ENCODE assay signal across 8 cellular contexts in the genomic region with DNA sequence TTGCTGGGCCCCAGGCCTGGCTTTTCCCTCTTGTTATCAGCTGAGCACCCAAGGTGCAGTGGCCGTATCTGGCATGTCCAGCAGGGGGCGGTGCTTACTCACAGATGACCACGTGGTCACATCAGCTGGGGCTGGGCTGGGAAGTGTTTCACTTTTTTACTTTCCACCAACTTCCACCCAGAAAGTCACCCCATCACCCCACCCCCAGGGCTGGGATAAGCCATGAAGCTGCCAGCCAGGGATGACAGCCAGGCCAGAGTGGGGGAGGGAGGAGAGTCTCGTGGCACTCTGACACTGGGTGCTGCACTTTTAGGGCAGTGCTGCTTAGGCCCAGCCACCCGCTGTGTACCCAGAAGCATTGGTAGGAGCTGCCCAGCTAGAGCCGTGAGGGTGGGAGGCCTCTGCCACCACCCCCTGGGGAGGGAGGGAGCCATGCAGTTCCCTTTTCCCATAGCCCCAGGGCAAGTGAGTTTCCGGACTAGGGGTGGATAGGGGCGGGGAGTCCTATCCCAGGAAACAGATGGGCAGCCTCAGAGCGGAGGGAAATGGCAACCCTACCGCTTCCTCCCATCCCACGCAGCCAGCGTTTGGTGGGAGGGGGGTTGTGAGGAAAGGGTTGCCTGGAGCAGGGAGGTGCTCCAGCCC. TPM values are rescaled to one million over a fixed set of nuclear protein-coding genes. Genes with fewer than 3 reads are reported as not detected.
DNase-seq lines count a peak whose midpoint lies in the region; ATAC-seq, FAIRE-seq and TF ChIP-seq lines count a peak whose summit lies in the region.

No MANE protein-coding gene starts in this region.

- H3K27ac ChIP-seq in keratinocyte (ENCODE audit: control insufficient read depth, insufficient read depth, low read length), result peak overlapping the region; percentile 32

- no peaks in the 10 kb centered on the region for H4K20me1 ChIP-seq in keratinocyte (ENCODE audit: control insufficient read depth, extremely low read depth, insufficient read depth, low read length)

- dilution Hi-C loops in keratinocyte (cut with MboI; ENCODE audit: extremely low pct_ligation_motif_present, low sequenced_read_pairs), result no loop called here

- H3K9ac ChIP-seq in keratinocyte (ENCODE audit: control insufficient read depth, extremely low read depth, insufficient read depth, low read length), result peak overlapping the region; percentile 53

- H3K4me3 ChIP-seq in cardiac fibroblast (replicated peaks in 1 of 2; ENCODE audit: low read depth in 2 of 2, low read length in 2 of 2) (peak overlapping the region in 1 of 2 donors; percentile 24), keratinocyte (ENCODE audit: control insufficient read depth in 2 of 3, extremely low read depth in 1 of 3, insufficient read depth in 2 of 3, low read depth in 1 of 3, low read length in 3 of 3) (peak overlapping the region in 2 of 3 experiments; percentile 19 to 54)

- peaks cover 6 to 18% of the 10 kb centered on the region in 2 experiments for H3K36me3 ChIP-seq in keratinocyte (ENCODE audit: control insufficient read depth in 2 of 2, extremely low read depth in 1 of 2, insufficient read depth in 2 of 2, low read length in 2 of 2)

- DNase-seq in DMS114 treated with DMSO at 0.1 percent for 48 hours (lab: John Stamatoyannopoulos, UW; ENCODE audit: unreplicated experiment), result peak; percentile 44
- peak; percentile 38 for DNase-seq in NCI-H345 (lab: John Stamatoyannopoulos, UW)
- DNase-seq in activated CD4-positive, CD25-positive, alpha-beta regulatory T cell treated with anti-CD3 and anti-CD28 coated beads, Interleukin-2, amount 50 U/mL, for 72 hours, result peak; percentile 90
- peak; percentile 91 to 94 for DNase-seq in cardiac fibroblast (ENCODE audit: low read depth in 2 of 2)
- DNase-seq in keratinocyte (ENCODE audit: low read depth, low spot score), result peak; percentile 57
- DNase-seq in stimulated activated CD4-positive, alpha-beta T cell treated with anti-CD3 and anti-CD28 coated beads, Interleukin-12 subunit alpha, Interleukin-12 subunit beta, amount 100 ng/mL, for 48 hours (ENCODE audit: low read depth in 2 of 3, low spot score in 1 of 3), result peak; percentile 75 to 90 (median 82)

- no peaks in the 10 kb centered on the region for H3K9me1 ChIP-seq in keratinocyte (ENCODE audit: control insufficient read depth, extremely low read depth, insufficient read depth, low read length)

- H3K79me2 ChIP-seq in keratinocyte (ENCODE audit: control insufficient read depth, insufficient read depth, low read length), result peaks cover 1% of the 10 kb centered on the region

- H3K9me3 ChIP-seq in keratinocyte (ENCODE audit: control insufficient read depth, low read depth, low read length), result no peaks in the 10 kb centered on the region

- no peak for FAIRE-seq in keratinocyte (lab: Jason Lieb, UNC)

- H3K4me1 ChIP-seq in keratinocyte (ENCODE audit: control insufficient read depth, extremely low read depth, insufficient read depth, low read length), result peaks cover 19% of the 10 kb centered on the region

- TF ChIP-seq CTCF in cardiac fibroblast (IDR thresholded peaks at IDR 0.05; ENCODE audit: low read depth, low read length) (peak; percentile 88), keratinocyte (optimal IDR thresholded peaks at IDR 0.05 in 1 of 3, IDR thresholded peaks at IDR 0.05 in 1 of 3, conservative IDR thresholded peaks at IDR 0.05 in 1 of 3; ENCODE audit: extremely low read depth in 1 of 3, insufficient read depth in 2 of 3, low read length in 3 of 3) (peak; percentile 78 to 98 (median 89))

- H3K4me2 ChIP-seq in keratinocyte (ENCODE audit: control insufficient read depth, extremely low read depth, insufficient read depth, low read depth, low read length), result peak overlapping the region; percentile 39

- H3K27me3 ChIP-seq in keratinocyte (ENCODE audit: control insufficient read depth, extremely low read depth, insufficient read depth, low read length), result no peaks in the 10 kb centered on the region

- ATAC-seq in HG02678 (IDR thresholded peaks at IDR 0.05; ENCODE audit: unreplicated experiment) (peak; percentile 67), GM18858 (IDR thresholded peaks at IDR 0.05; ENCODE audit: unreplicated experiment) (no peak)

- H2AFZ ChIP-seq in keratinocyte (ENCODE audit: control insufficient read depth, low read length), result peak overlapping the region; percentile 55

RNA-seq across cellular contexts. Expression of gene PPCDC, which starts 6.1 kb away (rescaled TPM):
- polyA plus RNA-seq in keratinocyte, result 11.9 to 14.3 TPM (median 13.7 TPM) in 3 replicates
- polyA plus RNA-seq in keratinocyte (2011; ENCODE audit: low read depth), result 3.4 TPM
- polyA plus RNA-seq in keratinocyte (2011; cell fraction: cytosol; rRNA removed), result 11.2 and 20.7 TPM in 2 replicates
- polyA plus RNA-seq in keratinocyte (2011; cell fraction: nucleus; rRNA removed), result 13.5 and 17.4 TPM in 2 replicates
- 7.0 and 11.9 TPM in 2 replicates for polyA plus RNA-seq in keratinocyte (2012; ENCODE audit: low replicate concordance)
- 7.5 to 18.7 TPM (median 8.2 TPM) in 3 replicates for polyA minus RNA-seq in keratinocyte
- polyA minus RNA-seq in keratinocyte (2011; cell fraction: cytosol; rRNA and poly(A)+ RNA removed), result 9.6 TPM
- 6.8 and 8.0 TPM in 2 replicates for polyA minus RNA-seq in keratinocyte (2011; cell fraction: nucleus; rRNA and poly(A)+ RNA removed)

RNA-seq across cellular contexts. Expression of gene SCAMP5, which starts 34.1 kb away (rescaled TPM):
- polyA plus RNA-seq in keratinocyte, result 1.9 to 3.0 TPM (median 2.9 TPM) in 3 replicates
- polyA plus RNA-seq in keratinocyte (2011; ENCODE audit: low read depth), result 0.07 TPM
- polyA plus RNA-seq in keratinocyte (2011; cell fraction: cytosol; rRNA removed), result 3.6 and 3.7 TPM in 2 replicates
- polyA plus RNA-seq in keratinocyte (2011; cell fraction: nucleus; rRNA removed), result 2.4 and 4.1 TPM in 2 replicates
- 0.55 and 1.9 TPM in 2 replicates for polyA plus RNA-seq in keratinocyte (2012; ENCODE audit: low replicate concordance)
- 2.1 to 3.3 TPM (median 3.2 TPM) in 3 replicates for polyA minus RNA-seq in keratinocyte
- 2.3 TPM for polyA minus RNA-seq in keratinocyte (2011; cell fraction: cytosol; rRNA and poly(A)+ RNA removed)
- polyA minus RNA-seq in keratinocyte (2011; cell fraction: nucleus; rRNA and poly(A)+ RNA removed), result 1.4 and 2.7 TPM in 2 replicates

Comparison
In these comparisons a context has a peak if more than half of its experiments do, and no peak if none do; other contexts are left out.
1. DNase-seq: peak in every context shown above with its lines; median percentile 92 in cardiac fibroblast; 90 in activated CD4-positive, CD25-positive, alpha-beta regulatory T cell treated with anti-CD3 and anti-CD28 coated beads, Interleukin-2, amount 50 U/mL, for 72 hours; 82 in stimulated activated CD4-positive, alpha-beta T cell treated with anti-CD3 and anti-CD28 coated beads, Interleukin-12 subunit alpha, Interleukin-12 subunit beta, amount 100 ng/mL, for 48 hours; 57 in keratinocyte; 44 in DMS114 treated with DMSO at 0.1 percent for 48 hours; 38 in NCI-H345.